8 cellular contexts compared by ENCODE assay signal in genomic region chr1:6197746-6198427, GRCh38. TPM values are rescaled to one million over a fixed set of nuclear protein-coding genes. Genes with fewer than 3 reads are reported as not detected.
DNase-seq lines count a peak whose midpoint lies in the region; ATAC-seq and TF ChIP-seq lines count a peak whose summit lies in the region.

No MANE protein-coding gene starts in this region.

- no peaks in the 10 kb centered on the region for H3K27me3 ChIP-seq in iPS-18a (ENCODE audit: control insufficient read depth, insufficient read depth, low read length)
- no peaks in the 10 kb centered on the region for H3K27me3 ChIP-seq in stomach smooth muscle (ENCODE audit: control insufficient read depth in 1 of 2, insufficient read depth in 2 of 2, low read length in 2 of 2)

- no peaks in the 10 kb centered on the region for H3K27me3 Mint-ChIP-seq in activated CD4-positive, alpha-beta T cell treated with anti-CD3 and anti-CD28 coated beads, Interleukin-2, amount 10 ng/mL, durations not matched to agents 24 days and 14 days
- H3K27me3 Mint-ChIP-seq in activated CD8-positive, alpha-beta T cell treated with anti-CD3 and anti-CD28 coated beads for 36 hours = no peaks in the 10 kb centered on the region

- H3K4me1 ChIP-seq in iPS-18a (ENCODE audit: control insufficient read depth, low read depth, low read length) (peaks cover 17% of the 10 kb centered on the region), stomach smooth muscle (ENCODE audit: control insufficient read depth, insufficient read depth, low read length) (peaks cover 22% of the 10 kb centered on the region)

- ATAC-seq in activated CD8-positive, alpha-beta T cell treated with anti-CD3 and anti-CD28 coated beads for 36 hours = no peak

- peak overlapping the region; percentile 86 for H3K4me3 ChIP-seq in iPS-18a (ENCODE audit: low read length)
- H3K4me3 ChIP-seq in stomach smooth muscle (ENCODE audit: low read length in 2 of 2) = peak overlapping the region; percentile 89 to 94

- peak overlapping the region; percentile 85 for H3K27ac Mint-ChIP-seq in activated CD4-positive, alpha-beta T cell treated with anti-CD3 and anti-CD28 coated beads, Interleukin-2, amount 10 ng/mL, durations not matched to agents 24 days and 14 days
- peak overlapping the region; percentile 90 for H3K27ac Mint-ChIP-seq in activated CD8-positive, alpha-beta T cell treated with anti-CD3 and anti-CD28 coated beads for 36 hours

- no peaks in the 10 kb centered on the region for H3K9me3 ChIP-seq in iPS-18a (ENCODE audit: control insufficient read depth, low read depth, low read length)
- H3K9me3 ChIP-seq in stomach smooth muscle (ENCODE audit: control insufficient read depth in 2 of 2, low read length in 2 of 2) = no peaks in the 10 kb centered on the region

- H3K9ac ChIP-seq in iPS-18a (ENCODE audit: low read length) = peak overlapping the region; percentile 93
- peak overlapping the region; percentile 93 to 96 for H3K9ac ChIP-seq in stomach smooth muscle (ENCODE audit: low read length in 2 of 2)

- H3K27ac ChIP-seq in iPS-18a (ENCODE audit: low read length) (peak overlapping the region; percentile 2), stomach smooth muscle (ENCODE audit: low read length) (no peak overlapping the region)

- intact Hi-C loops in activated CD4-positive, alpha-beta T cell treated with anti-CD3 and anti-CD28 coated beads, Interleukin-2, amount 10 ng/mL, durations not matched to agents 24 days and 14 days (cut with micrococcal nuclease) = loop anchor here (5.0 kb wide), 2 partner anchors 39 to 206 kb away; partner anchors contain the start of genes ICMT and NPHP4
- intact Hi-C loops in activated CD8-positive, alpha-beta T cell treated with anti-CD3 and anti-CD28 coated beads for 36 hours (cut with micrococcal nuclease) = no loop called here

- peak overlapping the region; percentile 88 for H3K4me3 Mint-ChIP-seq in activated CD4-positive, alpha-beta T cell treated with anti-CD3 and anti-CD28 coated beads, Interleukin-2, amount 10 ng/mL, durations not matched to agents 24 days and 14 days
- H3K4me3 Mint-ChIP-seq in activated CD8-positive, alpha-beta T cell treated with anti-CD3 and anti-CD28 coated beads for 36 hours = peak overlapping the region; percentile 94

- H3K9me3 Mint-ChIP-seq in activated CD4-positive, alpha-beta T cell treated with anti-CD3 and anti-CD28 coated beads, Interleukin-2, amount 10 ng/mL, durations not matched to agents 24 days and 14 days = peaks cover 6% of the 10 kb centered on the region
- no peaks in the 10 kb centered on the region for H3K9me3 Mint-ChIP-seq in activated CD8-positive, alpha-beta T cell treated with anti-CD3 and anti-CD28 coated beads for 36 hours

- CTCF ChIA-PET in activated CD8-positive, alpha-beta T cell treated with anti-CD3 and anti-CD28 coated beads for 36 hours (lab: Charles Lee) = interaction anchor here (0.8 to 2.1 kb wide), 3 partner anchors 9 to 15 kb away, joined by 3 to 14 read pairs (median 4); no protein-coding TSS in a partner anchor

- peaks cover 36% of the 10 kb centered on the region for H3K4me1 Mint-ChIP-seq in activated CD4-positive, alpha-beta T cell treated with anti-CD3 and anti-CD28 coated beads, Interleukin-2, amount 10 ng/mL, durations not matched to agents 24 days and 14 days
- peaks cover 44% of the 10 kb centered on the region for H3K4me1 Mint-ChIP-seq in activated CD8-positive, alpha-beta T cell treated with anti-CD3 and anti-CD28 coated beads for 36 hours (ENCODE audit: low read depth)

- no peak for DNase-seq in activated CD4-positive, alpha-beta T cell treated with anti-CD3 and anti-CD28 coated beads, Interleukin-2, amount 10 ng/mL, durations not matched to agents 24 days and 14 days
- no peak for DNase-seq in activated CD4-positive, alpha-beta T cell treated with anti-CD3 and anti-CD28 coated beads, Interleukin-2, amount 50 U/mL, for 48 hours
- peak; percentile 44 for DNase-seq in activated CD8-positive, alpha-beta T cell treated with anti-CD3 and anti-CD28 coated beads for 36 hours
- DNase-seq in Kasumi-1 (lab: John Stamatoyannopoulos, UW) (no peak), NCI-H1048 (lab: John Stamatoyannopoulos, UW) (no peak)
- no peak for DNase-seq in activated CD4-positive, alpha-beta T cell treated with anti-CD3 and anti-CD28 coated beads, Interleukin-2, amount 50 U/mL, for 4 hours

- peaks cover 44% of the 10 kb centered on the region for H3K36me3 Mint-ChIP-seq in activated CD4-positive, alpha-beta T cell treated with anti-CD3 and anti-CD28 coated beads, Interleukin-2, amount 10 ng/mL, durations not matched to agents 24 days and 14 days (ENCODE audit: low read depth)
- peaks cover 44% of the 10 kb centered on the region for H3K36me3 Mint-ChIP-seq in activated CD8-positive, alpha-beta T cell treated with anti-CD3 and anti-CD28 coated beads for 36 hours (ENCODE audit: low read depth)

- no peak for TF ChIP-seq CTCF in activated CD8-positive, alpha-beta T cell treated with anti-CD3 and anti-CD28 coated beads for 36 hours (IDR thresholded peaks at IDR 0.05)

- POLR2A ChIA-PET in activated CD8-positive, alpha-beta T cell treated with anti-CD3 and anti-CD28 coated beads for 36 hours (lab: Charles Lee) = interaction anchor here (0.9 to 4.0 kb wide), 5 partner anchors 9 to 37 kb away, joined by 3 to 32 read pairs (median 5); no protein-coding TSS in a partner anchor

- H3K36me3 ChIP-seq in iPS-18a (ENCODE audit: control insufficient read depth, low read depth, low read length) = peaks cover 38% of the 10 kb centered on the region
- H3K36me3 ChIP-seq in stomach smooth muscle (ENCODE audit: control insufficient read depth in 2 of 2, insufficient read depth in 2 of 2, low read length in 2 of 2) = peaks cover 18 to 27% of the 10 kb centered on the region in 2 donors

RNA-seq across cellular contexts. Expression of gene RPL22, which starts 1.5 kb away (rescaled TPM):
- 437 and 463 TPM in 2 replicates for total RNA-seq in activated CD4-positive, alpha-beta T cell treated with anti-CD3 and anti-CD28 coated beads, Interleukin-2, amount 10 ng/mL, durations not matched to agents 24 days and 14 days
- total RNA-seq in activated CD8-positive, alpha-beta T cell treated with anti-CD3 and anti-CD28 coated beads for 36 hours = 100 to 1,000 TPM; 372 to 473 TPM

RNA-seq across cellular contexts. Expression of gene RNF207, which starts 8.0 kb away (rescaled TPM):
- 53.2 and 54.7 TPM in 2 replicates for total RNA-seq in activated CD4-positive, alpha-beta T cell treated with anti-CD3 and anti-CD28 coated beads, Interleukin-2, amount 10 ng/mL, durations not matched to agents 24 days and 14 days
- total RNA-seq in activated CD8-positive, alpha-beta T cell treated with anti-CD3 and anti-CD28 coated beads for 36 hours = 1 to 10 TPM; 4.9 to 9.9 TPM

RNA-seq across cellular contexts. Expression of gene CHD5, which starts 17.8 kb away (rescaled TPM):
- total RNA-seq in activated CD4-positive, alpha-beta T cell treated with anti-CD3 and anti-CD28 coated beads, Interleukin-2, amount 10 ng/mL, durations not matched to agents 24 days and 14 days = 0.59 and 0.63 TPM in 2 replicates
- total RNA-seq in activated CD8-positive, alpha-beta T cell treated with anti-CD3 and anti-CD28 coated beads for 36 hours = under 1 TPM; 0.61 to 0.63 TPM

RNA-seq across cellular contexts. Expression of gene ICMT, which starts 37.9 kb away (rescaled TPM):
- total RNA-seq in activated CD4-positive, alpha-beta T cell treated with anti-CD3 and anti-CD28 coated beads, Interleukin-2, amount 10 ng/mL, durations not matched to agents 24 days and 14 days = 67.6 and 69.4 TPM in 2 replicates
- total RNA-seq in activated CD8-positive, alpha-beta T cell treated with anti-CD3 and anti-CD28 coated beads for 36 hours = 10 to 100 TPM; 35.3 to 38.1 TPM

RNA-seq across cellular contexts. Expression of gene HES3, which starts 46.1 kb away (rescaled TPM):
- total RNA-seq in activated CD4-positive, alpha-beta T cell treated with anti-CD3 and anti-CD28 coated beads, Interleukin-2, amount 10 ng/mL, durations not matched to agents 24 days and 14 days = not detected in 2 replicates
- not detected for total RNA-seq in activated CD8-positive, alpha-beta T cell treated with anti-CD3 and anti-CD28 coated beads for 36 hours
